Comparison of ENCODE assay signal across 1 cellular context in genomic region chr16:490768-491167, GRCh38.
TF ChIP-seq lines count a peak whose summit lies in the region.

No MANE protein-coding gene starts in this region.

TF ChIP-seq in HepG2, 621 proteins besides CTCF, POLR2A, EP300 and RAD21 (continued from another document):
- no peak for TF ChIP-seq HIC2 (CRISPR knock-in tag; IDR thresholded peaks at IDR 0.05; ENCODE audit: low read depth)
